ENCODE assay signal across 2 cellular contexts in the genomic region with DNA sequence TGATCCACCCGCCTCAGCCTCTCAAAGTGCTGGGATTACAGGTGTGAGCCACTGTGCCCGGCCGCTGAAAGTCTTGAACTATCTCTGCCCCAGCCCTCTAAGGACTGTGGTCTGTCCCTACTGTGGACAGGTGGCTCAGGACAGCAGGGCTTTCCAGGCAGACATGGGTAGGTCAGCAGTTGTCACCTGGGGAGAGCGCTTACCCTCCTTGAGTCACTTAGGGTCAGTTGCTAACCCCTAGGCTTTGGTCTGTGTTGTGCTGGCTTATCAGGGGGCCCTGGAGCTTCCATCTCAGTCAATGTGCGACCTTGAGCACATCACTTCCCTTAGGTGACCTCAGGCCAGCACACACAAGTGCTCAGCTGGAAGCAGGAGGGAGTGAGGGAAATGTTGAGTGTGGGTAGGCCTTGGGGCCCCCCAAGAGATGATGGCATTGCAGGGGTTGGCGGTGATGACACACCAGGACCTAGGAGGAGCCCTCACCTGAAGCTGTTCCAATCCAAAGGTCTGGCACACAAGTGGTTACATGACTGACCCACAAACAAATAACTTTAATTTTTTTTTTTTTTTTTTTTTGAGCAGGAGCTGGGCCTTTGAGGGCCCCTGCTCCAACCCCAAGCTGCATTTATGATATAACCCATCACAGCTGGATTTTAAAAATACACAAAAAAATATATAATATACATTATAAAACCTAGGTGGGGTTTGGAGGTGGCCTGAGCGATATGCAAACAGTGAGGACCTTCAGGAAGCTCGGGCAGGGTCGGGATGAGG.
TF ChIP-seq lines count a peak whose summit lies in the region.

No MANE protein-coding gene starts in this region.

TF ChIP-seq in HCT116, 20 proteins besides CTCF, POLR2A, EP300 and RAD21:
- TF ChIP-seq JUND (IDR thresholded peaks at IDR 0.05): no peak
- peak; percentile 1; the same call in 1 of the 2 replicates for TF ChIP-seq POLR2AphosphoS5 (IDR thresholded peaks at IDR 0.05; ENCODE audit: low read depth, low read length)

TF ChIP-seq in WTC11, 78 proteins besides CTCF, POLR2A, EP300 and RAD21:
- TF ChIP-seq JAZF1 (CRISPR knock-in tag; IDR thresholded peaks at IDR 0.05) (no peak), SMAD3 (CRISPR knock-in tag; IDR thresholded peaks at IDR 0.05; ENCODE audit: borderline replicate concordance) (no peak), KAT7 (CRISPR knock-in tag; IDR thresholded peaks at IDR 0.05; ENCODE audit: borderline replicate concordance) (no peak), USF2 (CRISPR knock-in tag; IDR thresholded peaks at IDR 0.05) (no peak), CDX4 (CRISPR knock-in tag; IDR thresholded peaks at IDR 0.05; ENCODE audit: borderline replicate concordance) (no peak), TP53 (CRISPR knock-in tag; IDR thresholded peaks at IDR 0.05) (no peak), ZNF423 (CRISPR knock-in tag; IDR thresholded peaks at IDR 0.05) (no peak), TEAD1 (CRISPR knock-in tag; IDR thresholded peaks at IDR 0.05) (no peak), ZNF263 (CRISPR knock-in tag; IDR thresholded peaks at IDR 0.05; ENCODE audit: low read depth) (no peak), SMAD4 (CRISPR knock-in tag; IDR thresholded peaks at IDR 0.05) (no peak), ZNF671 (CRISPR knock-in tag; IDR thresholded peaks at IDR 0.05) (peak; percentile 86; the same call in 1 of the 2 replicates), NFE2L1 (CRISPR knock-in tag; IDR thresholded peaks at IDR 0.05) (no peak), NR1H2 (CRISPR knock-in tag; IDR thresholded peaks at IDR 0.05) (no peak), EMX1 (CRISPR knock-in tag; IDR thresholded peaks at IDR 0.05) (0 out of 2 replicates have a peak, but pooled peaks have one; percentile 39), ZNF532 (CRISPR knock-in tag; IDR thresholded peaks at IDR 0.05; ENCODE audit: borderline replicate concordance) (peak; percentile 72; the same call in 1 of the 2 replicates), ESRRA (CRISPR knock-in tag; IDR thresholded peaks at IDR 0.05; ENCODE audit: borderline replicate concordance) (no peak), PRRX2 (CRISPR knock-in tag; IDR thresholded peaks at IDR 0.05) (peak; percentile 80; the same call in 1 of the 2 replicates), ZNF416 (CRISPR knock-in tag; IDR thresholded peaks at IDR 0.05) (peak; percentile 88), HMGA2 (CRISPR knock-in tag; IDR thresholded peaks at IDR 0.05) (no peak), TEAD4 (CRISPR knock-in tag; IDR thresholded peaks at IDR 0.05) (no peak), CREB1 (CRISPR knock-in tag; IDR thresholded peaks at IDR 0.05) (0 out of 2 replicates have a peak, but pooled peaks have one; percentile 46), FOXJ3 (CRISPR knock-in tag; IDR thresholded peaks at IDR 0.05; ENCODE audit: borderline replicate concordance) (no peak), ATF3 (CRISPR knock-in tag; conservative IDR thresholded peaks at IDR 0.05) (no peak), NFATC4 (CRISPR knock-in tag; IDR thresholded peaks at IDR 0.05) (0 out of 2 replicates have a peak, but pooled peaks have one; percentile 59), OVOL2 (CRISPR knock-in tag; IDR thresholded peaks at IDR 0.05; ENCODE audit: borderline replicate concordance) (no peak), TCF7 (CRISPR knock-in tag; IDR thresholded peaks at IDR 0.05; ENCODE audit: low read depth) (no peak)
- TF ChIP-seq, protein P1, sequence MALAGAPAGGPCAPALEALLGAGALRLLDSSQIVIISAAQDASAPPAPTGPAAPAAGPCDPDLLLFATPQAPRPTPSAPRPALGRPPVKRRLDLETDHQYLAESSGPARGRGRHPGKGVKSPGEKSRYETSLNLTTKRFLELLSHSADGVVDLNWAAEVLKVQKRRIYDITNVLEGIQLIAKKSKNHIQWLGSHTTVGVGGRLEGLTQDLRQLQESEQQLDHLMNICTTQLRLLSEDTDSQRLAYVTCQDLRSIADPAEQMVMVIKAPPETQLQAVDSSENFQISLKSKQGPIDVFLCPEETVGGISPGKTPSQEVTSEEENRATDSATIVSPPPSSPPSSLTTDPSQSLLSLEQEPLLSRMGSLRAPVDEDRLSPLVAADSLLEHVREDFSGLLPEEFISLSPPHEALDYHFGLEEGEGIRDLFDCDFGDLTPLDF (CRISPR knock-in tag; IDR thresholded peaks at IDR 0.05): no peak
- TF ChIP-seq, protein P2, sequence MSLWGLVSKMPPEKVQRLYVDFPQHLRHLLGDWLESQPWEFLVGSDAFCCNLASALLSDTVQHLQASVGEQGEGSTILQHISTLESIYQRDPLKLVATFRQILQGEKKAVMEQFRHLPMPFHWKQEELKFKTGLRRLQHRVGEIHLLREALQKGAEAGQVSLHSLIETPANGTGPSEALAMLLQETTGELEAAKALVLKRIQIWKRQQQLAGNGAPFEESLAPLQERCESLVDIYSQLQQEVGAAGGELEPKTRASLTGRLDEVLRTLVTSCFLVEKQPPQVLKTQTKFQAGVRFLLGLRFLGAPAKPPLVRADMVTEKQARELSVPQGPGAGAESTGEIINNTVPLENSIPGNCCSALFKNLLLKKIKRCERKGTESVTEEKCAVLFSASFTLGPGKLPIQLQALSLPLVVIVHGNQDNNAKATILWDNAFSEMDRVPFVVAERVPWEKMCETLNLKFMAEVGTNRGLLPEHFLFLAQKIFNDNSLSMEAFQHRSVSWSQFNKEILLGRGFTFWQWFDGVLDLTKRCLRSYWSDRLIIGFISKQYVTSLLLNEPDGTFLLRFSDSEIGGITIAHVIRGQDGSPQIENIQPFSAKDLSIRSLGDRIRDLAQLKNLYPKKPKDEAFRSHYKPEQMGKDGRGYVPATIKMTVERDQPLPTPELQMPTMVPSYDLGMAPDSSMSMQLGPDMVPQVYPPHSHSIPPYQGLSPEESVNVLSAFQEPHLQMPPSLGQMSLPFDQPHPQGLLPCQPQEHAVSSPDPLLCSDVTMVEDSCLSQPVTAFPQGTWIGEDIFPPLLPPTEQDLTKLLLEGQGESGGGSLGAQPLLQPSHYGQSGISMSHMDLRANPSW (CRISPR knock-in tag; conservative IDR thresholded peaks at IDR 0.05; ENCODE audit: low read depth): no peak
- TF ChIP-seq, protein P3, sequence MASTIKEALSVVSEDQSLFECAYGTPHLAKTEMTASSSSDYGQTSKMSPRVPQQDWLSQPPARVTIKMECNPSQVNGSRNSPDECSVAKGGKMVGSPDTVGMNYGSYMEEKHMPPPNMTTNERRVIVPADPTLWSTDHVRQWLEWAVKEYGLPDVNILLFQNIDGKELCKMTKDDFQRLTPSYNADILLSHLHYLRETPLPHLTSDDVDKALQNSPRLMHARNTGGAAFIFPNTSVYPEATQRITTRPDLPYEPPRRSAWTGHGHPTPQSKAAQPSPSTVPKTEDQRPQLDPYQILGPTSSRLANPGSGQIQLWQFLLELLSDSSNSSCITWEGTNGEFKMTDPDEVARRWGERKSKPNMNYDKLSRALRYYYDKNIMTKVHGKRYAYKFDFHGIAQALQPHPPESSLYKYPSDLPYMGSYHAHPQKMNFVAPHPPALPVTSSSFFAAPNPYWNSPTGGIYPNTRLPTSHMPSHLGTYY (CRISPR knock-in tag; IDR thresholded peaks at IDR 0.05): 0 out of 2 replicates have a peak, but pooled peaks have one; percentile 36
- TF ChIP-seq, protein P4, sequence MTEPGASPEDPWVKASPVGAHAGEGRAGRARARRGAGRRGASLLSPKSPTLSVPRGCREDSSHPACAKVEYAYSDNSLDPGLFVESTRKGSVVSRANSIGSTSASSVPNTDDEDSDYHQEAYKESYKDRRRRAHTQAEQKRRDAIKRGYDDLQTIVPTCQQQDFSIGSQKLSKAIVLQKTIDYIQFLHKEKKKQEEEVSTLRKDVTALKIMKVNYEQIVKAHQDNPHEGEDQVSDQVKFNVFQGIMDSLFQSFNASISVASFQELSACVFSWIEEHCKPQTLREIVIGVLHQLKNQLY (CRISPR knock-in tag; IDR thresholded peaks at IDR 0.05): no peak
- TF ChIP-seq, protein P5, sequence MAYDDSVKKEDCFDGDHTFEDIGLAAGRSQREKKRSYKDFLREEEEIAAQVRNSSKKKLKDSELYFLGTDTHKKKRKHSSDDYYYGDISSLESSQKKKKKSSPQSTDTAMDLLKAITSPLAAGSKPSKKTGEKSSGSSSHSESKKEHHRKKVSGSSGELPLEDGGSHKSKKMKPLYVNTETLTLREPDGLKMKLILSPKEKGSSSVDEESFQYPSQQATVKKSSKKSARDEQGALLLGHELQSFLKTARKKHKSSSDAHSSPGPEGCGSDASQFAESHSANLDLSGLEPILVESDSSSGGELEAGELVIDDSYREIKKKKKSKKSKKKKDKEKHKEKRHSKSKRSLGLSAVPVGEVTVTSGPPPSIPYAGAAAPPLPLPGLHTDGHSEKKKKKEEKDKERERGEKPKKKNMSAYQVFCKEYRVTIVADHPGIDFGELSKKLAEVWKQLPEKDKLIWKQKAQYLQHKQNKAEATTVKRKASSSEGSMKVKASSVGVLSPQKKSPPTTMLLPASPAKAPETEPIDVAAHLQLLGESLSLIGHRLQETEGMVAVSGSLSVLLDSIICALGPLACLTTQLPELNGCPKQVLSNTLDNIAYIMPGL (CRISPR knock-in tag; IDR thresholded peaks at IDR 0.05): no peak
- TF ChIP-seq, protein P6, sequence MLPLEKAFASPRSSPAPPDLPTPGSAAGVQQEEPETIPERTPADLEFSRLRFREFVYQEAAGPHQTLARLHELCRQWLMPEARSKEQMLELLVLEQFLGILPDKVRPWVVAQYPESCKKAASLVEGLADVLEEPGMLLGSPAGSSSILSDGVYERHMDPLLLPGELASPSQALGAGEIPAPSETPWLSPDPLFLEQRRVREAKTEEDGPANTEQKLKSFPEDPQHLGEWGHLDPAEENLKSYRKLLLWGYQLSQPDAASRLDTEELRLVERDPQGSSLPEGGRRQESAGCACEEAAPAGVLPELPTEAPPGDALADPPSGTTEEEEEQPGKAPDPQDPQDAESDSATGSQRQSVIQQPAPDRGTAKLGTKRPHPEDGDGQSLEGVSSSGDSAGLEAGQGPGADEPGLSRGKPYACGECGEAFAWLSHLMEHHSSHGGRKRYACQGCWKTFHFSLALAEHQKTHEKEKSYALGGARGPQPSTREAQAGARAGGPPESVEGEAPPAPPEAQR (CRISPR knock-in tag; IDR thresholded peaks at IDR 0.05): no peak
- TF ChIP-seq, protein P7, sequence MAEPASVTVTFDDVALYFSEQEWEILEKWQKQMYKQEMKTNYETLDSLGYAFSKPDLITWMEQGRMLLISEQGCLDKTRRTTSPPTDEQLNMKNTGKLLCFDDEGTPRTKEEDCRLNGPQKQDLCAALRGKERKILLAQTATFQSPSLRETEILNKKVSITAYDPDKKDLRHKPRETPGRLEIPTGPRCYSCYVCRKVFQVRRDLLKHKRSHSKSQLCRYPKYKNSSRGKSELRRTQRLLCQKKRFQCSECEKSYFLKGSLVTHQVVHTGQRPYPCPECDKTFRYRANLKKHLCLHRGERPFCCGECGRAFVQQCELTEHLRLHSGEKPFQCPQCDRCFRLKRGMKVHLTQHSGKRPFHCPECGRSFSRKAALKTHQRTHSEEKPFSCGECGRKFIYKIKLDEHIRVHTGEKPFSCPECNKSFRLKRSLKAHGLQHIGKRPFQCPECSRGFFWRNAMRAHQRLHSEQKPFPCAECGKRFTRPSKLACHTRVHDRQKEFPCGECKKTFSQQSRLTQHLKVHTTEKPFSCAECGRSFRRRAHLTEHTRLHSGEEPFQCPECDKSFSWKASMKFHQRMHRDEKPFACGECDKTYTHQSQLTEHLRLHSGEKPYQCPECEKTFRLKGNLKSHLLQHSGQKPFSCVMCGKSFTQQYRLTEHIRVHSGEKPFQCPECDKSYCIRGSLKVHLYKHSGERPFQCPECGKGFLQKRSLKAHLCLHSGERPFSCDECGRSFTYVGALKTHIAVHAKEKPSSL (CRISPR knock-in tag; conservative IDR thresholded peaks at IDR 0.05): no peak
- TF ChIP-seq, protein P8, sequence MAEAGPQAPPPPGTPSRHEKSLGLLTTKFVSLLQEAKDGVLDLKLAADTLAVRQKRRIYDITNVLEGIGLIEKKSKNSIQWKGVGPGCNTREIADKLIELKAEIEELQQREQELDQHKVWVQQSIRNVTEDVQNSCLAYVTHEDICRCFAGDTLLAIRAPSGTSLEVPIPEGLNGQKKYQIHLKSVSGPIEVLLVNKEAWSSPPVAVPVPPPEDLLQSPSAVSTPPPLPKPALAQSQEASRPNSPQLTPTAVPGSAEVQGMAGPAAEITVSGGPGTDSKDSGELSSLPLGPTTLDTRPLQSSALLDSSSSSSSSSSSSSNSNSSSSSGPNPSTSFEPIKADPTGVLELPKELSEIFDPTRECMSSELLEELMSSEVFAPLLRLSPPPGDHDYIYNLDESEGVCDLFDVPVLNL (CRISPR knock-in tag; IDR thresholded peaks at IDR 0.05; ENCODE audit: borderline replicate concordance, low read depth): no peak
TF ChIP-seq in WTC11: peak in this region for 8.
